In the genomic region with DNA sequence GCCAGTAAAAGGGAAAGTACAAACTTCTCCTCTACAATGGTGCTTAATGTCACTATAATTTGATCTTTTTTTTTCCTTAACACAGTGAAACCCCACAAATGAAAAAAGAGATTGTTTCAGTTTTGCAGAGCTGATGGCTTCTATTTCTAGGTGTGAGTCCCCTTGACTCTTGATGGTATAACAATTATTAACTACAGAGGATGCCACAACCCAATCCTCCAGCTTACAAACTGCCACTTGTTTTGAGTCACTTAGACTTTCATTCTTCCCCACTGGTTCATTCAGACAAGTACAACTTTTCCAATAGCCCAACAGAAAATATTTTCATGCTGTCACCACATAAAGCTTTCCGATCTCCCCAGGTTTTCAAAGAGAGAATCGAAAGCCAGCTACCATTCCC, we compare ENCODE assay signal across 15 cellular contexts.
"Had no signal": no experiment of that assay in that cellular context is flagged by ENCODE, and none has a peak within 500 bp of the region (broad histone marks: within the 10 kb centered on the region; RNA-seq: fewer than 3 reads in every experiment).

No MANE protein-coding gene starts in this region.

- DNase-seq: activated CD4-positive, alpha-beta T cell treated with anti-CD3 and anti-CD28 coated beads for 48 hours; activated naive CD4-positive, alpha-beta T cell treated with anti-CD3 and anti-CD28 coated beads for 36 hours; cortex of kidney; effector CD8-positive, alpha-beta T cell; foreskin melanocyte; heart right ventricle; islet precursor cell; left ventricle myocardium inferior; mesenchymal stem cell; psoas muscle; sigmoid colon; stimulated activated CD4-positive, alpha-beta T cell treated with anti-CD3 and anti-CD28 coated beads, Interleukin-2, amount 100 ng/mL, for 24 hours; stimulated activated naive B cell treated with anti-CD40 and anti-IgM and Interleukin-4, amounts not matched to agents 10 μg/mL and 1 μg/mL and 100 μg/mL, for 72 hours; transverse colon had no signal

- ATAC-seq: heart right ventricle; psoas muscle; stimulated activated naive B cell treated with anti-CD40 and anti-IgM and Interleukin-4, amounts not matched to agents 10 μg/mL and 1 μg/mL and 100 μg/mL, for 72 hours; WTC11 had no signal
